In genomic region chr16:72958522-72959076, GRCh38 we compare ENCODE assay signal across 35 cellular contexts.
"Had no signal": no experiment of that assay in that cellular context is flagged by ENCODE, and none has a peak within 500 bp of the region (broad histone marks: within the 10 kb centered on the region; RNA-seq: fewer than 3 reads in every experiment).

No MANE protein-coding gene starts in this region.

- H3K4me3 Mint-ChIP-seq: activated B cell treated with CpG ODN at 0.5 μM for 24 hours; activated CD8-positive, alpha-beta T cell treated with anti-CD3 and anti-CD28 coated beads for 36 hours; activated naive CD8-positive, alpha-beta T cell; activated T-cell treated with anti-CD3 and anti-CD28 coated beads, Interleukin-2, amount 50 U/mL, for 4 hours; activated T-helper 17 cell treated with anti-CD3 and anti-CD28 coated beads, Interleukin-2, amount 50 U/mL, for 72 hours; central memory CD8-positive, alpha-beta T cell; effector memory CD8-positive, alpha-beta T cell; T-helper 2 cell treated with Interferon-gamma antibody and Interleukin-4, amounts not matched to agents 5 μg/mL and 100 μg/mL, for 36 hours had no signal

- FAIRE-seq: astrocyte, bronchial epithelial cell, colon, endothelial cell of umbilical vein had no signal

- H3K27me3 ChIP-seq: brain microvascular endothelial cell, esophagus squamous epithelium, gastroesophageal sphincter had no signal

- H3K27me3 Mint-ChIP-seq: activated B cell treated with CpG ODN at 0.5 μM for 24 hours; activated CD8-positive, alpha-beta T cell treated with anti-CD3 and anti-CD28 coated beads for 36 hours; activated naive CD8-positive, alpha-beta T cell; activated T-helper 17 cell treated with anti-CD3 and anti-CD28 coated beads, Interleukin-2, amount 50 U/mL, for 72 hours; central memory CD8-positive, alpha-beta T cell; effector memory CD8-positive, alpha-beta T cell had no signal

- ATAC-seq: activated CD4-positive, CD25-positive, alpha-beta regulatory T cell treated with anti-CD3 and anti-CD28 coated beads, Interleukin-2, amount 50 U/mL, for 24 hours; activated CD8-positive, alpha-beta T cell treated with anti-CD3 and anti-CD28 coated beads for 36 hours; activated T-cell treated with anti-CD3 and anti-CD28 coated beads, Interleukin-2, amount 50 U/mL, for 4 hours; activated T-helper 17 cell treated with anti-CD3 and anti-CD28 coated beads, Interleukin-2, amount 50 U/mL, for 72 hours; effector memory CD8-positive, alpha-beta T cell; gastroesophageal sphincter; T-helper 17 cell had no signal

- H3K9me3 ChIP-seq: esophagus squamous epithelium, gastroesophageal sphincter had no signal

- H3K4me1 Mint-ChIP-seq: activated B cell treated with CpG ODN at 0.5 μM for 24 hours; activated T-helper 17 cell treated with anti-CD3 and anti-CD28 coated beads, Interleukin-2, amount 50 U/mL, for 72 hours; central memory CD8-positive, alpha-beta T cell; T-helper 17 cell had no signal

- H3K27ac ChIP-seq: brain microvascular endothelial cell, epithelial cell of prostate, esophagus squamous epithelium, gastroesophageal sphincter, WERI-Rb-1 had no signal

- DNase-seq: activated B cell treated with CpG ODN at 0.5 μM for 24 hours; activated CD4-positive, alpha-beta T cell treated with anti-CD3 and anti-CD28 coated beads for 48 hours; activated CD4-positive, alpha-beta T cell treated with anti-CD3 and anti-CD28 coated beads, Interleukin-2, amount 50 U/mL, for 1 hour; activated CD4-positive, alpha-beta T cell treated with anti-CD3 and anti-CD28 coated beads, Interleukin-2, amount 50 U/mL, for 48 hours; activated CD8-positive, alpha-beta memory T cell treated with anti-CD3 and anti-CD28 coated beads for 24 hours; activated CD8-positive, alpha-beta T cell treated with anti-CD3 and anti-CD28 coated beads for 36 hours; activated effector memory CD4-positive, alpha-beta T cell treated with Interleukin-2 at 50 U/mL for 16 hours; activated gamma-delta T cell treated with Interleukin-2 at 50 U/mL for 16 hours; activated naive CD4-positive, alpha-beta T cell treated with anti-CD3 and anti-CD28 coated beads, Interleukin-2, amount 50 U/mL, for 16 hours; activated naive CD4-positive, alpha-beta T cell treated with Interleukin-2 at 50 U/mL for 16 hours; activated T-cell treated with anti-CD3 and anti-CD28 coated beads, Interleukin-2, amount 50 U/mL, for 4 hours; amniotic stem cell; anterior cingulate cortex; brain microvascular endothelial cell; cortex of kidney; dermis blood vessel endothelial cell; effector CD4-positive, alpha-beta T cell; effector memory CD8-positive, alpha-beta T cell; esophagus squamous epithelium; foreskin melanocyte; T-helper 1 cell; T-helper 17 cell; T1000; WERI-Rb-1 had no signal

- H3K27ac Mint-ChIP-seq: activated B cell treated with CpG ODN at 0.5 μM for 24 hours; activated CD8-positive, alpha-beta T cell treated with anti-CD3 and anti-CD28 coated beads for 36 hours; activated naive CD8-positive, alpha-beta T cell; activated T-helper 17 cell treated with anti-CD3 and anti-CD28 coated beads, Interleukin-2, amount 50 U/mL, for 72 hours; effector memory CD8-positive, alpha-beta T cell; T-helper 17 cell; T-helper 2 cell treated with Interferon-gamma antibody and Interleukin-4, amounts not matched to agents 5 μg/mL and 100 μg/mL, for 36 hours had no signal

- H3K9me3 Mint-ChIP-seq: activated B cell treated with CpG ODN at 0.5 μM for 24 hours; activated CD8-positive, alpha-beta T cell treated with anti-CD3 and anti-CD28 coated beads for 36 hours; T-helper 2 cell treated with Interferon-gamma antibody and Interleukin-4, amounts not matched to agents 5 μg/mL and 100 μg/mL, for 36 hours had no signal

- H3K4me3 ChIP-seq: esophagus squamous epithelium, gastroesophageal sphincter had no signal

- H3K4me1 ChIP-seq: esophagus squamous epithelium had no signal

- H3K36me3 Mint-ChIP-seq: activated naive CD8-positive, alpha-beta T cell had no signal
